8 cellular contexts compared by ENCODE assay signal in the genomic region with DNA sequence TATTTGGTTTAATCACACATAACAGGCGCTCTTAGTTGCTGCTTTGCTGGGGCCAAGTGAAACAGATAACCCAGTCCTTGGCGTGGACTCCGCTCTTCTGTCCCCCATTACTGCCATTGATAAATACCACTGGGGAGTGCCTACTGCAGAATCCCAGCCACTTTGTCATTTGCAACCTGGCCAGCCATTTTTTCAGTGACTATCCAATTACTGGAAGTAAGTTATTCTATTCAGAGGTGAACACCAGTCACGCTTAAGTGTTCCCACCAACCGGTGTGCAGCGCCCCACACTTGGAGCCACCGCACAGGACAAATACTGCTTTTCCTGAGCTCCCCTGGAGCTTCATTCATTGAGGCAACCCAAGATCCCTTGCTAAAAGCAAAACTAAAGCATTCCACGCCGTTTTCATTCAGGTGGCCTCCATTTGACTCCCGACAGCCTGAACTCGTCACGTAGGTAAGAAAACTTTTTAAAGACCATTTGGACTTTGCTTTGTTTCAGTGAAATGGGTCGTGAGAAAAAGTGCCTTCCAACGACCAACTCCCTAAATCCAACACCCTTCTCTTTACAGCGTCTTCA. TPM values are rescaled to one million over a fixed set of nuclear protein-coding genes. Genes with fewer than 3 reads are reported as not detected.
DNase-seq lines count a peak whose midpoint lies in the region; ATAC-seq and TF ChIP-seq lines count a peak whose summit lies in the region.

No MANE protein-coding gene starts in this region.

- TF ChIP-seq CTCF in kidney epithelial cell (IDR thresholded peaks at IDR 0.05; ENCODE audit: insufficient read depth, low read length, poor library complexity, severe bottlenecking) = no peak
- TF ChIP-seq CTCF in thyroid gland (IDR thresholded peaks at IDR 0.05) = no peak

- H3K27me3 Mint-ChIP-seq in activated T-cell treated with anti-CD3 and anti-CD28 coated beads, Interleukin-2, amount 50 U/mL, for 24 hours = peaks cover 10% of the 10 kb centered on the region

- intact Hi-C loops in thyroid gland (cut with DNase I) = loop anchor here (10.0 kb wide), 1 partner anchor 77 kb away; a partner anchor contains a TSS

- DNase-seq in activated T-cell treated with anti-CD3 and anti-CD28 coated beads, Interleukin-2, amount 50 U/mL, for 24 hours = no peak
- no peak for DNase-seq in activated T-cell treated with anti-CD3 and anti-CD28 coated beads, Interleukin-2, amount 50 U/mL, for 48 hours
- no peak for DNase-seq in activated naive CD4-positive, alpha-beta T cell treated with anti-CD3 and anti-CD28 coated beads, Interleukin-2, amount 50 U/mL, for 72 hours (ENCODE audit: low spot score in 2 of 2)
- DNase-seq in kidney epithelial cell (ENCODE audit: low read depth) = no peak
- peak; percentile 26 to 29 for DNase-seq in thyroid gland
- no peak for DNase-seq in anterior cingulate cortex (lab: John Stamatoyannopoulos, UW)
- no peak for DNase-seq in NCI-H146 (lab: John Stamatoyannopoulos, UW)

- H3K27ac ChIP-seq in thyroid gland = peak overlapping the region in 1 of 3 donors; percentile 21

- H3K9me3 Mint-ChIP-seq in activated T-cell treated with anti-CD3 and anti-CD28 coated beads, Interleukin-2, amount 50 U/mL, for 24 hours = no peaks in the 10 kb centered on the region
- no peaks in the 10 kb centered on the region for H3K9me3 Mint-ChIP-seq in activated naive CD4-positive, alpha-beta T cell treated with anti-CD3 and anti-CD28 coated beads, Interleukin-2, amount 50 U/mL, for 72 hours

- H3K4me1 ChIP-seq in thyroid gland = peaks cover 46 to 56% of the 10 kb centered on the region in 2 donors

- 30 to 31% methylated on average over 15 of the region's 15 CpGs for WGBS in thyroid gland, 2 donors

- no peak for TF ChIP-seq POLR2A in thyroid gland (IDR thresholded peaks at IDR 0.05)

- ATAC-seq in activated naive CD4-positive, alpha-beta T cell treated with anti-CD3 and anti-CD28 coated beads, Interleukin-2, amount 50 U/mL, for 72 hours = no peak
- ATAC-seq in GM18519 (IDR thresholded peaks at IDR 0.05; ENCODE audit: low FRiP score, unreplicated experiment) = no peak

- H3K36me3 ChIP-seq in kidney epithelial cell (ENCODE audit: control insufficient read depth, insufficient read depth, low read length) (no peaks in the 10 kb centered on the region), thyroid gland (no peaks in the 10 kb centered on the region)

- H3K27me3 ChIP-seq in kidney epithelial cell (ENCODE audit: control insufficient read depth, insufficient read depth, low read length) = no peaks in the 10 kb centered on the region
- H3K27me3 ChIP-seq in thyroid gland = no peaks in the 10 kb centered on the region

- H3K36me3 Mint-ChIP-seq in activated T-cell treated with anti-CD3 and anti-CD28 coated beads, Interleukin-2, amount 50 U/mL, for 24 hours (ENCODE audit: low read depth) = peaks cover 20% of the 10 kb centered on the region
- peaks cover 12% of the 10 kb centered on the region in 2 donors for H3K36me3 Mint-ChIP-seq in activated naive CD4-positive, alpha-beta T cell treated with anti-CD3 and anti-CD28 coated beads, Interleukin-2, amount 50 U/mL, for 72 hours

- H3K4me3 ChIP-seq in kidney epithelial cell (ENCODE audit: low read depth, low read length) (peak overlapping the region; percentile 84), thyroid gland (replicated peaks in 1 of 3) (peak overlapping the region in 2 of 3 donors; percentile 9 to 77)

- peak overlapping the region; percentile 93 for H3K27ac Mint-ChIP-seq in activated T-cell treated with anti-CD3 and anti-CD28 coated beads, Interleukin-2, amount 50 U/mL, for 24 hours
- peak overlapping the region; percentile 86 to 93 for H3K27ac Mint-ChIP-seq in activated naive CD4-positive, alpha-beta T cell treated with anti-CD3 and anti-CD28 coated beads, Interleukin-2, amount 50 U/mL, for 72 hours

- no peaks in the 10 kb centered on the region for H3K9me3 ChIP-seq in thyroid gland

- peaks cover 59% of the 10 kb centered on the region for H3K4me1 Mint-ChIP-seq in activated T-cell treated with anti-CD3 and anti-CD28 coated beads, Interleukin-2, amount 50 U/mL, for 24 hours (ENCODE audit: low read depth)

- peak overlapping the region; percentile 84 for H3K4me3 Mint-ChIP-seq in activated T-cell treated with anti-CD3 and anti-CD28 coated beads, Interleukin-2, amount 50 U/mL, for 24 hours

RNA-seq across cellular contexts. Expression of a gene that starts 1.8 kb away (rescaled TPM):
- 100 to 1,000 TPM; 154 to 171 TPM for total RNA-seq in activated naive CD4-positive, alpha-beta T cell treated with anti-CD3 and anti-CD28 coated beads, Interleukin-2, amount 50 U/mL, for 72 hours
- total RNA-seq in kidney epithelial cell (66.9 and 72.2 TPM in 2 replicates), thyroid gland (10 to 100 TPM; 57.9 to 93.6 (median 85.5) TPM)

Comparison
In these comparisons a context has a peak if more than half of its experiments do, and no peak if none do; other contexts are left out.
1. DNase-seq: peak in thyroid gland (2 of 2); none in activated T-cell treated with anti-CD3 and anti-CD28 coated beads, Interleukin-2, amount 50 U/mL, for 24 hours (single experiment), activated T-cell treated with anti-CD3 and anti-CD28 coated beads, Interleukin-2, amount 50 U/mL, for 48 hours (0 of 2), activated naive CD4-positive, alpha-beta T cell treated with anti-CD3 and anti-CD28 coated beads, Interleukin-2, amount 50 U/mL, for 72 hours (0 of 2), kidney epithelial cell (single experiment), anterior cingulate cortex (0 of 58) and NCI-H146 (single experiment).